ENCODE assay signal across 13 cellular contexts in genomic region chr7:77933394-77933793, GRCh38.
DNase-seq lines count a peak whose midpoint lies in the region; ATAC-seq, FAIRE-seq and TF ChIP-seq lines count a peak whose summit lies in the region.
"Had no signal": no experiment of that assay in that cellular context is flagged by ENCODE, and none has a peak within 500 bp of the region (broad histone marks: within the 10 kb centered on the region; RNA-seq: fewer than 3 reads in every experiment).

No MANE protein-coding gene starts in this region.

- no peaks in the 10 kb centered on the region for H3K27me3 ChIP-seq in aorta (ENCODE audit: control insufficient read depth in 1 of 2, insufficient read depth in 2 of 2, low read length in 1 of 2)
- H3K27me3 ChIP-seq: heart right ventricle had no signal

- no peak overlapping the region for H3K4me3 ChIP-seq in aorta (ENCODE audit: low read length in 2 of 2)
- H3K4me3 ChIP-seq: heart right ventricle had no signal

- H3K9me3 Mint-ChIP-seq in activated naive CD4-positive, alpha-beta T cell treated with anti-CD3 and anti-CD28 coated beads, Interleukin-2, amount 50 U/mL, for 72 hours = no peaks in the 10 kb centered on the region
- no peaks in the 10 kb centered on the region for H3K9me3 Mint-ChIP-seq in activated naive CD4-positive, alpha-beta T cell treated with anti-CD3 and anti-CD28 coated beads for 36 hours
- H3K9me3 Mint-ChIP-seq in chondrocyte (ENCODE audit: low read depth) = no peaks in the 10 kb centered on the region

- no peak overlapping the region for H3K27ac ChIP-seq in aorta (ENCODE audit: low read depth in 1 of 2, low read length in 2 of 2)
- H3K27ac ChIP-seq: heart right ventricle, VCaP had no signal

- H3K9me3 ChIP-seq in aorta (ENCODE audit: control insufficient read depth, low read length) = no peaks in the 10 kb centered on the region
- H3K9me3 ChIP-seq: heart right ventricle had no signal

- FAIRE-seq in urothelium cell line (lab: Jason Lieb, UNC) = no peak

- no peak for TF ChIP-seq CTCF in chondrocyte (IDR thresholded peaks at IDR 0.05)

- no peaks in the 10 kb centered on the region for H3K36me3 ChIP-seq in aorta (ENCODE audit: control insufficient read depth in 1 of 2, insufficient read depth in 2 of 2, low read length in 1 of 2)

- DNase-seq in activated naive CD4-positive, alpha-beta T cell treated with anti-CD3 and anti-CD28 coated beads, Interleukin-2, amount 50 U/mL, for 72 hours (ENCODE audit: low spot score in 2 of 2) = no peak
- DNase-seq in activated naive CD4-positive, alpha-beta T cell treated with anti-CD3 and anti-CD28 coated beads for 36 hours = no peak
- DNase-seq in RPMI7951 (ENCODE audit: low read depth) (peak; percentile 75), fibroblast of peridontal ligament (ENCODE audit: extremely low read depth) (peak; percentile 41), urothelium cell line (ENCODE audit: low spot score) (peak; percentile 7), putamen (ENCODE audit: low spot score) (no peak), chondrocyte (ENCODE audit: low spot score) (no peak), aorta (no peak)
- DNase-seq: activated T-cell treated with anti-CD3 and anti-CD28 coated beads, Interleukin-2, amount 50 U/mL, for 1 hour; AML-193; heart right ventricle; NCI-H2081 treated with DMSO at 0.1 percent for 48 hours had no signal

- ATAC-seq in activated naive CD4-positive, alpha-beta T cell treated with anti-CD3 and anti-CD28 coated beads, Interleukin-2, amount 50 U/mL, for 72 hours = peak; percentile 51 to 52
- no peak for ATAC-seq in aorta (ENCODE audit: low FRiP score)
- ATAC-seq: heart right ventricle had no signal

- H3K4me3 Mint-ChIP-seq in activated naive CD4-positive, alpha-beta T cell treated with anti-CD3 and anti-CD28 coated beads for 36 hours = no peak overlapping the region
- H3K4me3 Mint-ChIP-seq in chondrocyte (ENCODE audit: unreplicated experiment) = no peak overlapping the region

- H3K27me3 Mint-ChIP-seq in activated naive CD4-positive, alpha-beta T cell treated with anti-CD3 and anti-CD28 coated beads for 36 hours (ENCODE audit: low read depth) = no peaks in the 10 kb centered on the region
- H3K27me3 Mint-ChIP-seq in chondrocyte (ENCODE audit: low read depth) = no peaks in the 10 kb centered on the region

- intact Hi-C loops in activated naive CD4-positive, alpha-beta T cell treated with anti-CD3 and anti-CD28 coated beads for 36 hours (cut with micrococcal nuclease) = loop anchor here (5.0 kb wide), 1 partner anchor 136 kb away; the partner anchor contains the start of genes PHTF2 and TMEM60
- intact Hi-C loops in aorta (cut with DNase I) = no loop called here

- no peaks in the 10 kb centered on the region for H3K4me1 ChIP-seq in aorta (ENCODE audit: control insufficient read depth in 1 of 2, insufficient read depth in 2 of 2, low read length in 2 of 2)

- H3K4me1 Mint-ChIP-seq in activated naive CD4-positive, alpha-beta T cell treated with anti-CD3 and anti-CD28 coated beads for 36 hours (ENCODE audit: low read depth) = peaks cover 7% of the 10 kb centered on the region
- H3K4me1 Mint-ChIP-seq in chondrocyte (ENCODE audit: low read depth) = peaks cover 8% of the 10 kb centered on the region

- WGBS in aorta, 2 donors = 83 to 84% methylated on average over 3 of the region's 3 CpGs

- H3K36me3 Mint-ChIP-seq in activated naive CD4-positive, alpha-beta T cell treated with anti-CD3 and anti-CD28 coated beads, Interleukin-2, amount 50 U/mL, for 72 hours = no peaks in the 10 kb centered on the region
- peaks cover 6% of the 10 kb centered on the region for H3K36me3 Mint-ChIP-seq in activated naive CD4-positive, alpha-beta T cell treated with anti-CD3 and anti-CD28 coated beads for 36 hours (ENCODE audit: low read depth)
- peaks cover 4% of the 10 kb centered on the region for H3K36me3 Mint-ChIP-seq in chondrocyte (ENCODE audit: low read depth)

- CTCF ChIA-PET in activated naive CD4-positive, alpha-beta T cell treated with anti-CD3 and anti-CD28 coated beads for 36 hours (lab: Charles Lee) = interaction anchor here (0.9 to 1.3 kb wide), 3 partner anchors 108 to 282 kb away, joined by 3 to 6 read pairs (median 3); no protein-coding TSS in a partner anchor

- no peak overlapping the region for H3K27ac Mint-ChIP-seq in activated naive CD4-positive, alpha-beta T cell treated with anti-CD3 and anti-CD28 coated beads, Interleukin-2, amount 50 U/mL, for 72 hours
- H3K27ac Mint-ChIP-seq in activated naive CD4-positive, alpha-beta T cell treated with anti-CD3 and anti-CD28 coated beads for 36 hours = no peak overlapping the region
- no peak overlapping the region for H3K27ac Mint-ChIP-seq in chondrocyte (ENCODE audit: unreplicated experiment)

Comparison
In these comparisons a context has a peak if more than half of its experiments do, and no peak if none do; other contexts are left out.
1. DNase-seq: peak in RPMI7951 (single experiment), fibroblast of peridontal ligament (single experiment) and urothelium cell line (single experiment); none in activated naive CD4-positive, alpha-beta T cell treated with anti-CD3 and anti-CD28 coated beads, Interleukin-2, amount 50 U/mL, for 72 hours (0 of 2), activated naive CD4-positive, alpha-beta T cell treated with anti-CD3 and anti-CD28 coated beads for 36 hours (single experiment), putamen (single experiment), chondrocyte (single experiment) and aorta (0 of 2).